In genomic region chr18:35497334-35498197, GRCh38 we compare ENCODE assay signal across 8 cellular contexts. TPM values are rescaled to one million over a fixed set of nuclear protein-coding genes. Genes with fewer than 3 reads are reported as not detected.
DNase-seq lines count a peak whose midpoint lies in the region; ATAC-seq and TF ChIP-seq lines count a peak whose summit lies in the region.

TSS of gene INO80C (minus strand) at chr18:35497960. CDS start at chr18:35497874, 86 bp downstream.

- peak within 1 kb of the TSS; percentile 93 for H3K4me3 Mint-ChIP-seq in T-helper 1 cell treated with Interleukin-12 subunit alpha and Interleukin-12 subunit beta and Interleukin-4 antibody, amounts not matched to agents 30 μg/mL and 1 μg/mL, for 36 hours
- peak within 1 kb of the TSS; percentile 99 for H3K4me3 Mint-ChIP-seq in progenitor cell of endocrine pancreas (ENCODE audit: low read depth)

- H3K27me3 Mint-ChIP-seq in T-helper 1 cell treated with Interleukin-12 subunit alpha and Interleukin-12 subunit beta and Interleukin-4 antibody, amounts not matched to agents 30 μg/mL and 1 μg/mL, for 36 hours (ENCODE audit: low read depth): no peaks in the 10 kb centered on the region
- peaks cover 10% of the 10 kb centered on the region for H3K27me3 Mint-ChIP-seq in progenitor cell of endocrine pancreas

- no peaks in the 10 kb centered on the region for H3K36me3 Mint-ChIP-seq in T-helper 1 cell treated with Interleukin-12 subunit alpha and Interleukin-12 subunit beta and Interleukin-4 antibody, amounts not matched to agents 30 μg/mL and 1 μg/mL, for 36 hours (ENCODE audit: low read depth)
- no peaks in the 10 kb centered on the region for H3K36me3 Mint-ChIP-seq in progenitor cell of endocrine pancreas (ENCODE audit: insufficient read depth)

- peaks cover 34% of the 10 kb centered on the region for H3K4me1 Mint-ChIP-seq in T-helper 1 cell treated with Interleukin-12 subunit alpha and Interleukin-12 subunit beta and Interleukin-4 antibody, amounts not matched to agents 30 μg/mL and 1 μg/mL, for 36 hours (ENCODE audit: low read depth)
- peaks cover 8% of the 10 kb centered on the region for H3K4me1 Mint-ChIP-seq in progenitor cell of endocrine pancreas (ENCODE audit: low read depth)

- intact Hi-C loops in left cardiac atrium (cut with DNase I): loop anchor here in 1 of 2 donors (5.0 to 10.0 kb wide), 2 partner anchors 83 to 85 kb away; partner anchors contain the start of gene GALNT1

- peak; percentile 85 for DNase-seq in NCI-H1694 treated with DMSO at 0.1 percent for 48 hours (lab: John Stamatoyannopoulos, UW)
- peak; percentile 90 for DNase-seq in amniotic stem cell (lab: John Stamatoyannopoulos, UW)
- peak; percentile 94 for DNase-seq in left cardiac atrium
- peak; percentile 80 for DNase-seq in progenitor cell of endocrine pancreas (ENCODE audit: low spot score, unreplicated experiment)
- peak; percentile 94 for DNase-seq in ureter (ENCODE audit: low spot score)

- peak within 1 kb of the TSS; percentile 98 for H3K27ac Mint-ChIP-seq in T-helper 1 cell treated with Interleukin-12 subunit alpha and Interleukin-12 subunit beta and Interleukin-4 antibody, amounts not matched to agents 30 μg/mL and 1 μg/mL, for 36 hours
- H3K27ac Mint-ChIP-seq in progenitor cell of endocrine pancreas: peak within 1 kb of the TSS; percentile 99

- no peaks in the 10 kb centered on the region for H3K9me3 Mint-ChIP-seq in T-helper 1 cell treated with Interleukin-12 subunit alpha and Interleukin-12 subunit beta and Interleukin-4 antibody, amounts not matched to agents 30 μg/mL and 1 μg/mL, for 36 hours
- no peaks in the 10 kb centered on the region for H3K9me3 Mint-ChIP-seq in progenitor cell of endocrine pancreas (ENCODE audit: low read depth)

- peak; percentile 72 for ATAC-seq in GM18499 (IDR thresholded peaks at IDR 0.05; ENCODE audit: insufficient read depth, unreplicated experiment)
- peak; percentile 87 for ATAC-seq in HG02938 (IDR thresholded peaks at IDR 0.05; ENCODE audit: unreplicated experiment)
- peak; percentile 99 for ATAC-seq in left cardiac atrium

- TF ChIP-seq CTCF in progenitor cell of endocrine pancreas (IDR thresholded peaks at IDR 0.05; ENCODE audit: unreplicated experiment): no peak

RNA-seq across cellular contexts. Expression of gene INO80C, which starts in this region (rescaled TPM):
- total RNA-seq in left cardiac atrium (10 to 100 TPM; 22.9 to 23.5 TPM), progenitor cell of endocrine pancreas (30.0 and 31.6 TPM in 2 replicates), ureter (41.7 TPM)

Comparison
In these comparisons a context has a peak if more than half of its experiments do, and no peak if none do; other contexts are left out.
1. Peak in every context shown above with its lines: DNase-seq and ATAC-seq.